In genomic region chr20:63895202-63895885, GRCh38 we compare ENCODE assay signal across 9 cellular contexts. TPM values are rescaled to one million over a fixed set of nuclear protein-coding genes. Genes with fewer than 3 reads are reported as not detected.
DNase-seq lines count a peak whose midpoint lies in the region; ATAC-seq and TF ChIP-seq lines count a peak whose summit lies in the region.
"Had no signal": no experiment of that assay in that cellular context is flagged by ENCODE, and none has a peak within 500 bp of the region (broad histone marks: within the 10 kb centered on the region; RNA-seq: fewer than 3 reads in every experiment).

No MANE protein-coding gene starts in this region.

- peak; percentile 44 for DNase-seq in NCI-H82 (lab: John Stamatoyannopoulos, UW)
- DNase-seq in NCI-H82 treated with DMSO at 0.1 percent for 48 hours (lab: John Stamatoyannopoulos, UW; ENCODE audit: unreplicated experiment), result no peak
- DNase-seq in MCF 10A (ENCODE audit: unreplicated experiment), result no peak
- DNase-seq in NCI-H2196 (lab: John Stamatoyannopoulos, UW; ENCODE audit: unreplicated experiment), result no peak
- no peak for DNase-seq in UCSD-AML1 (lab: John Stamatoyannopoulos, UW; ENCODE audit: unreplicated experiment)

- peaks cover 16 to 32% of the 10 kb centered on the region in 2 donors for H3K4me1 ChIP-seq in muscle layer of duodenum (ENCODE audit: control insufficient read depth in 1 of 2, insufficient read depth in 2 of 2, low read length in 2 of 2)

- H3K4me1 Mint-ChIP-seq in MCF 10A (ENCODE audit: insufficient read depth, unreplicated experiment), result peaks cover 22% of the 10 kb centered on the region

- peak overlapping the region; percentile 66 for H3K4me3 Mint-ChIP-seq in MCF 10A (ENCODE audit: unreplicated experiment)

- H3K27ac ChIP-seq in muscle layer of duodenum (ENCODE audit: low read length), result peak overlapping the region; percentile 94

- no peaks in the 10 kb centered on the region for H3K9me3 Mint-ChIP-seq in MCF 10A (ENCODE audit: unreplicated experiment)

- H3K27me3 ChIP-seq in muscle layer of duodenum (ENCODE audit: low read depth, low read length), result no peaks in the 10 kb centered on the region

- BruUV-seq in MCF 10A (replicated peaks; lab: Mats Ljungman, UMichigan), result no TSS peak

- TF ChIP-seq CTCF in MCF 10A (IDR thresholded peaks at IDR 0.05; ENCODE audit: unreplicated experiment), result no peak

- ATAC-seq in HG03342 (IDR thresholded peaks at IDR 0.05; ENCODE audit: unreplicated experiment) (peak; percentile 11), HG02870 (IDR thresholded peaks at IDR 0.05; ENCODE audit: unreplicated experiment) (no peak)

- H3K27me3 Mint-ChIP-seq in MCF 10A (ENCODE audit: insufficient read depth, unreplicated experiment), result no peaks in the 10 kb centered on the region

- peak overlapping the region; percentile 62 to 84 for H3K4me3 ChIP-seq in muscle layer of duodenum (ENCODE audit: low read depth in 1 of 2, low read length in 2 of 2)

- POLR2A ChIA-PET in MCF 10A (lab: Yijun Ruan, JAX), result interaction anchor here (0.6 to 6.8 kb wide), 29 partner anchors 9 to 374 kb away, joined by 3 to 142 read pairs (median 5); partner anchors contain the start of genes ARFRP1, GMEB2, PRPF6 and RTEL1

- H3K36me3 Mint-ChIP-seq in MCF 10A (ENCODE audit: insufficient read depth, unreplicated experiment), result peaks cover 34% of the 10 kb centered on the region

- CTCF ChIA-PET in MCF 10A (lab: Yijun Ruan, JAX), result interaction anchor here (0.6 to 1.9 kb wide), 7 partner anchors 11 to 358 kb away, joined by 3 to 11 read pairs (median 5); partner anchors contain the start of genes PTK6 and TPD52L2

- peak overlapping the region; percentile 88 for H3K27ac Mint-ChIP-seq in MCF 10A (ENCODE audit: low read depth, unreplicated experiment)

- no peaks in the 10 kb centered on the region for H3K9me3 ChIP-seq in muscle layer of duodenum (ENCODE audit: control insufficient read depth in 1 of 2, low read length in 2 of 2)

- H3K36me3 ChIP-seq in muscle layer of duodenum (ENCODE audit: control insufficient read depth in 1 of 2, insufficient read depth in 2 of 2, low read length in 2 of 2), result peaks cover 5 to 15% of the 10 kb centered on the region in 2 donors

- intact Hi-C loops in MCF 10A (cut with micrococcal nuclease), result loop anchor here (2.0 kb wide), 1 partner anchor 23 kb away; no protein-coding TSS in a partner anchor

RNA-seq across cellular contexts. Expression of gene DNAJC5, which starts 0.4 kb away (rescaled TPM):
- 38.1 and 45.0 TPM in 2 replicates for total RNA-seq in MCF 10A (2022)

RNA-seq across cellular contexts. Expression of gene TPD52L2, which starts 30.3 kb away (rescaled TPM):
- 174 and 175 TPM in 2 replicates for total RNA-seq in MCF 10A (2022)

RNA-seq across cellular contexts. Expression of gene ABHD16B, which starts 34.0 kb away (rescaled TPM):
- total RNA-seq in MCF 10A (2022), result not detected in 2 replicates
- total RNA-seq: dermis microvascular lymphatic vessel endothelial cell had no signal
